Comparison of ENCODE assay signal across 1 cellular context in genomic region chr20:57512432-57512831, GRCh38.
TF ChIP-seq lines count a peak whose summit lies in the region.

No MANE protein-coding gene starts in this region.

TF ChIP-seq in H1, 55 proteins besides CTCF, POLR2A, EP300 and RAD21:
- TF ChIP-seq GABPA (IDR thresholded peaks at IDR 0.05; ENCODE audit: borderline replicate concordance, insufficient read depth, low read length), result no peak
- no peak for TF ChIP-seq TAF1 (IDR thresholded peaks at IDR 0.05; ENCODE audit: low read depth, low read length)
- TF ChIP-seq ATF2 (IDR thresholded peaks at IDR 0.05; ENCODE audit: low read length), result no peak
- TF ChIP-seq SIRT6 (IDR thresholded peaks at IDR 0.05; ENCODE audit: low read length), result no peak
- no peak for TF ChIP-seq CHD2 (IDR thresholded peaks at IDR 0.05; ENCODE audit: low read length)
- TF ChIP-seq SRF (IDR thresholded peaks at IDR 0.05; ENCODE audit: low read depth, low read length), result no peak
- no peak for TF ChIP-seq RXRA (IDR thresholded peaks at IDR 0.05; ENCODE audit: insufficient read depth, low read depth, low read length)
- TF ChIP-seq KDM1A (IDR thresholded peaks at IDR 0.05; ENCODE audit: borderline replicate concordance, low read length), result no peak
- no peak for TF ChIP-seq TCF12 (IDR thresholded peaks at IDR 0.05; ENCODE audit: low read depth, low read length)
- TF ChIP-seq MAFK (IDR thresholded peaks at IDR 0.05; ENCODE audit: low read depth, low read length), result no peak
- no peak for TF ChIP-seq HDAC2 (IDR thresholded peaks at IDR 0.05; ENCODE audit: borderline replicate concordance in 1 of 2, low read depth in 2 of 2, low read length in 2 of 2)
- no peak for TF ChIP-seq CEBPB (IDR thresholded peaks at IDR 0.05; ENCODE audit: low read depth, low read length)
- no peak for TF ChIP-seq HDAC6 (IDR thresholded peaks at IDR 0.05; ENCODE audit: low read depth, low read length)
- no peak for TF ChIP-seq MAX (IDR thresholded peaks at IDR 0.05)
- no peak for TF ChIP-seq EZH2 (IDR thresholded peaks at IDR 0.05; ENCODE audit: low read depth, low read length, severe bottlenecking)
